ENCODE assay signal across 19 cellular contexts in the genomic region with DNA sequence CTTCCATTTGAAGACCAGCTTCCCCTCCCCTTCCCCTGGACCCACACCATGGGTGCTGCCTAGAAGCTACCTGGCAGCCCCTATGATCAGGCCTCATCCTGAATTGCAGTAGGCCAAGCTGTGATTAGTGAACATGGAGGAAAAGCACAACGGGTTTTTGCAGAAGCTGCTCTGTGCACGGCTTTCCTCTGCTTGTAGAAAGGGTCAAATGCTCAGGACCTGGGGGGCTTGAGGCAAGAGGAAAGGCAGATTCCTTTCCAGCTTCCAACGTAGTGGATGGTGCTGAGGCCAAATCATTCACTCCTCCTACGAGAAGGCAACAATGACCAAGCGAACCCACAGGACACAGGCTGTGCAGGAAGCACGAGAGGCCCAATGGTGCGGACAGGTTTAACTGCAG.
DNase-seq lines count a peak whose midpoint lies in the region; ATAC-seq, FAIRE-seq and TF ChIP-seq lines count a peak whose summit lies in the region.
"Had no signal": no experiment of that assay in that cellular context is flagged by ENCODE, and none has a peak within 500 bp of the region (broad histone marks: within the 10 kb centered on the region; RNA-seq: fewer than 3 reads in every experiment).

No MANE protein-coding gene starts in this region.

- CTCF ChIA-PET in RWPE1 (lab: Yijun Ruan, JAX): interaction anchor here (0.6 kb wide), 1 partner anchor 559 kb away, joined by 3 read pairs; no protein-coding TSS in a partner anchor

- H3K4me3 Mint-ChIP-seq in endodermal cell: no peak overlapping the region
- H3K4me3 Mint-ChIP-seq: CD14-positive monocyte; CD4-positive, alpha-beta memory T cell; GM23338; HFFc6 had no signal

- no peak for TF ChIP-seq POLR2A in vagina (IDR thresholded peaks at IDR 0.05)

- TF ChIP-seq CTCF in right atrium auricular region (IDR thresholded peaks at IDR 0.05) (no peak), endodermal cell (conservative IDR thresholded peaks at IDR 0.05) (no peak), vagina (IDR thresholded peaks at IDR 0.05) (no peak), D721Med (IDR thresholded peaks at IDR 0.05; ENCODE audit: insufficient read depth, missing control alignments) (no peak), RWPE1 (conservative IDR thresholded peaks at IDR 0.05; ENCODE audit: low read depth) (no peak)

- H3K36me3 Mint-ChIP-seq in endodermal cell (ENCODE audit: low read depth): no peaks in the 10 kb centered on the region
- H3K36me3 Mint-ChIP-seq: CD14-positive monocyte; CD4-positive, alpha-beta memory T cell had no signal

- peaks cover 4% of the 10 kb centered on the region for H3K9me3 Mint-ChIP-seq in endodermal cell

- H3K4me1 ChIP-seq in right atrium auricular region (no peaks in the 10 kb centered on the region), endodermal cell (ENCODE audit: control insufficient read depth, insufficient read depth, low read length) (no peaks in the 10 kb centered on the region), vagina (no peaks in the 10 kb centered on the region)
- H3K4me1 ChIP-seq: BLaER1 had no signal

- H3K9me3 ChIP-seq in right atrium auricular region: peaks cover 0 to 18% of the 10 kb centered on the region in 2 donors
- H3K9me3 ChIP-seq in endodermal cell (ENCODE audit: control insufficient read depth, low read length): no peaks in the 10 kb centered on the region
- no peaks in the 10 kb centered on the region for H3K9me3 ChIP-seq in vagina

- POLR2A ChIA-PET in RWPE1 (lab: Yijun Ruan, JAX; ENCODE audit: low non-redundant PET): no interaction called here

- H3K9ac ChIP-seq in endodermal cell (ENCODE audit: extremely low read depth, low read length, poor library complexity, severe bottlenecking): no peak overlapping the region
- H3K9ac ChIP-seq: BLaER1 had no signal

- no peak for ATAC-seq in Right ventricle myocardium superior (ENCODE audit: poor library complexity)
- ATAC-seq in left lobe of liver: no peak
- ATAC-seq: GM23338, HCT116, HepG2 had no signal

- H3K27ac Mint-ChIP-seq in endodermal cell: no peak overlapping the region
- H3K27ac Mint-ChIP-seq: CD14-positive monocyte; CD4-positive, alpha-beta memory T cell; GM23338; HFFc6 had no signal

- peaks cover 6% of the 10 kb centered on the region for H3K27me3 Mint-ChIP-seq in endodermal cell (ENCODE audit: insufficient read depth)

- peaks cover 8% of the 10 kb centered on the region for H3K4me1 Mint-ChIP-seq in endodermal cell
- H3K4me1 Mint-ChIP-seq: CD14-positive monocyte; CD4-positive, alpha-beta memory T cell; GM23338 had no signal

- 95 to 96% methylated on average over 7 of the region's 7 CpGs for WGBS in endodermal cell (ENCODE audit: insufficient coverage in 1 of 2, insufficient read length in 1 of 2), 2 experiments

- intact Hi-C loops in Right ventricle myocardium superior (cut with DNase I) (no loop called here), vagina (cut with DNase I) (no loop called here)

- DNase-seq in right atrium auricular region (ENCODE audit: low spot score): peak; percentile 34
- DNase-seq in Right ventricle myocardium superior: no peak
- peak; percentile 20 for DNase-seq in endodermal cell
- DNase-seq in left lobe of liver (ENCODE audit: low spot score): peak; percentile 35
- DNase-seq in vagina (ENCODE audit: extremely low spot score in 2 of 2): peak; percentile 14 to 58
- DNase-seq in H4 (ENCODE audit: low spot score): no peak
- no peak for DNase-seq in D721Med (ENCODE audit: insufficient read length, low spot score)
- DNase-seq in RWPE1 (ENCODE audit: low spot score): no peak
- DNase-seq: 8988T; CD4-positive, alpha-beta memory T cell; DMS79 treated with DMSO at 0.1 percent for 48 hours; GF-D8; H7; HFFc6 had no signal

- H3K27me3 ChIP-seq in right atrium auricular region: no peaks in the 10 kb centered on the region
- peaks cover 5% of the 10 kb centered on the region for H3K27me3 ChIP-seq in endodermal cell (ENCODE audit: control insufficient read depth, insufficient read depth, low read length, poor library complexity, severe bottlenecking)
- no peaks in the 10 kb centered on the region for H3K27me3 ChIP-seq in vagina
- H3K27me3 ChIP-seq: BLaER1 had no signal

- no peak for FAIRE-seq in D721Med (lab: Jason Lieb, UNC)
- FAIRE-seq: HepG2 had no signal

- H3K36me3 ChIP-seq in right atrium auricular region (no peaks in the 10 kb centered on the region), endodermal cell (ENCODE audit: control insufficient read depth, insufficient read depth, low read length) (no peaks in the 10 kb centered on the region), vagina (no peaks in the 10 kb centered on the region)
- H3K36me3 ChIP-seq: BLaER1 had no signal

- H3K4me3 ChIP-seq in right atrium auricular region (no peak overlapping the region), endodermal cell (ENCODE audit: low read length) (no peak overlapping the region), vagina (no peak overlapping the region)
- H3K4me3 ChIP-seq: BLaER1, GM23338 had no signal

- H3K27ac ChIP-seq in right atrium auricular region (no peak overlapping the region), endodermal cell (ENCODE audit: low read depth, low read length) (no peak overlapping the region), vagina (no peak overlapping the region), RWPE1 (no peak overlapping the region)
- H3K27ac ChIP-seq: BLaER1 had no signal

Comparison
In these comparisons a context has a peak if more than half of its experiments do, and no peak if none do; other contexts are left out.
1. DNase-seq: peak in right atrium auricular region (single experiment), endodermal cell (single experiment), left lobe of liver (single experiment) and vagina (2 of 2); none in Right ventricle myocardium superior (single experiment), H4 (single experiment), D721Med (single experiment) and RWPE1 (single experiment).